In the genomic region with DNA sequence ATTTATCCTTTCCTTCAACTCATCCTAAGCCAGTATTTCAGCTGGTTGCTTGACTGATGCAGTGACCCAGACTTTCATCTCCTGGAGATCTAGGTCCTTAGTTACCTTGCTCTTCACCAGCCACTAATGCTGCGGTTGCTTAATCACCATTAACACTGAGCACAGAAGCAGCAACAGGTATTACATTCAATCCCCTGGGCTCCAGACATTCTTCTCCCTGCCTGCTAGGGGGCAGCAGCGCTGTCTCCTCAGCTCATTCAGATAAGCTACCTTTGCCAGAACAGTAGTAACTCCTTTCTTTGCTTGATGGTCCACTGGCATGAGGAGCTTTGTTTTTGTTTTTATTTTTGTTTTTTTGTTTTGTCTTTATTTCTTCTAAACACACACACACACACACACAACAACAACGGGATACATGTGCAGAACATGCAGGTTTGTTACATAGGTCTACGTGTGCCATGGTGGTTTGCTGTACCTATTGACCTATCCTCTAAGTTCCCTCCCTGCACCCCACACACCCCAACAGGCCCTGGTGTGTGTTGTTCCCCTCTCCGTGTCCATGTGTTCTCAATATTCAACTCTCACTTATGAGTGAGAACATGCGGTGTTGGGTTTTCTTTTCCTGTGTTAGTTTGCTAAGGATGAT, we compare ENCODE assay signal across 9 cellular contexts.
A peak's percentile ranks its signal among the peaks of the same experiment; 100 is the strongest.
DNase-seq lines count a peak whose midpoint lies in the region; ATAC-seq and TF ChIP-seq lines count a peak whose summit lies in the region.
"Had no signal": no experiment of that assay in that cellular context is flagged by ENCODE, and none has a peak within 500 bp of the region (broad histone marks: within the 10 kb centered on the region; RNA-seq: fewer than 3 reads in every experiment).

No MANE protein-coding gene starts in this region.

- H3K4me3 ChIP-seq in NB4 (ENCODE audit: low read depth, low read length) (no peak overlapping the region), Peyer's patch (no peak overlapping the region)
- H3K4me3 ChIP-seq: BLaER1 had no signal

- no peak overlapping the region for H3K27ac Mint-ChIP-seq in neural crest cell (ENCODE audit: unreplicated experiment)

- H3K9me3 Mint-ChIP-seq in neural crest cell: peaks cover 10% of the 10 kb centered on the region

- no peak overlapping the region for H3K4me3 Mint-ChIP-seq in neural crest cell

- peaks cover 6% of the 10 kb centered on the region for H3K36me3 Mint-ChIP-seq in neural crest cell (ENCODE audit: low read depth)

- DNase-seq in NCI-H146 (lab: John Stamatoyannopoulos, UW): peak; percentile 17
- DNase-seq in NCI-H146 treated with DMSO at 0.1 percent for 48 hours (lab: John Stamatoyannopoulos, UW; ENCODE audit: unreplicated experiment): no peak
- peak; percentile 55 for DNase-seq in NB4 (ENCODE audit: low read depth)
- peak; percentile 35 for DNase-seq in astrocyte of the hippocampus (ENCODE audit: low read depth, low spot score)
- DNase-seq in neural crest cell (ENCODE audit: low read depth, low spot score): no peak
- DNase-seq in Peyer's patch: no peak
- no peak for DNase-seq in activated CD4-positive, alpha-beta T cell treated with anti-CD3 and anti-CD28 coated beads, Interleukin-2, amount 50 U/mL, for 4 hours

- H3K27ac ChIP-seq in Peyer's patch: no peak overlapping the region
- H3K27ac ChIP-seq: BLaER1 had no signal

- no peaks in the 10 kb centered on the region for H3K9me3 ChIP-seq in Peyer's patch

- no peak for TF ChIP-seq POLR2A in NB4 (IDR thresholded peaks at IDR 0.05; ENCODE audit: extremely low read depth, insufficient read length)
- no peak for TF ChIP-seq POLR2A in Peyer's patch (IDR thresholded peaks at IDR 0.05)

- no peak for ATAC-seq in GM21576 (IDR thresholded peaks at IDR 0.05; ENCODE audit: unreplicated experiment)

- H3K4me1 Mint-ChIP-seq in neural crest cell: no peaks in the 10 kb centered on the region

- H3K4me1 ChIP-seq in Peyer's patch: no peaks in the 10 kb centered on the region
- H3K4me1 ChIP-seq: BLaER1 had no signal

- TF ChIP-seq CTCF in NB4 (IDR thresholded peaks at IDR 0.05; ENCODE audit: low read depth, low read length): peak; percentile 79
- TF ChIP-seq CTCF in neural crest cell (conservative IDR thresholded peaks at IDR 0.05): peak; percentile 65
- no peak for TF ChIP-seq CTCF in Peyer's patch (IDR thresholded peaks at IDR 0.05)

- H3K36me3 ChIP-seq in Peyer's patch: no peaks in the 10 kb centered on the region
- H3K36me3 ChIP-seq: BLaER1 had no signal

- H3K27me3 Mint-ChIP-seq in neural crest cell (ENCODE audit: low read depth): no peaks in the 10 kb centered on the region

- H3K27me3 ChIP-seq in Peyer's patch: no peaks in the 10 kb centered on the region
- H3K27me3 ChIP-seq: BLaER1 had no signal

Comparison
In these comparisons a context has a peak if more than half of its experiments do, and no peak if none do; other contexts are left out.
1. DNase-seq: peak in NCI-H146 (single experiment), NB4 (single experiment) and astrocyte of the hippocampus (single experiment); none in NCI-H146 treated with DMSO at 0.1 percent for 48 hours (single experiment), neural crest cell (single experiment), Peyer's patch (0 of 3) and activated CD4-positive, alpha-beta T cell treated with anti-CD3 and anti-CD28 coated beads, Interleukin-2, amount 50 U/mL, for 4 hours (0 of 2).
2. CTCF ChIP-seq: peak in NB4 (single experiment) and neural crest cell (single experiment); none in Peyer's patch (0 of 6).